ENCODE assay signal across 11 cellular contexts in genomic region chr1:222124602-222125001, GRCh38.
DNase-seq lines count a peak whose midpoint lies in the region; ATAC-seq, FAIRE-seq and TF ChIP-seq lines count a peak whose summit lies in the region.
"Had no signal": no experiment of that assay in that cellular context is flagged by ENCODE, and none has a peak within 500 bp of the region (broad histone marks: within the 10 kb centered on the region; RNA-seq: fewer than 3 reads in every experiment).

No MANE protein-coding gene starts in this region.

- H3K36me3 ChIP-seq in DND-41 (ENCODE audit: insufficient read depth, low read length): no peaks in the 10 kb centered on the region
- H3K36me3 ChIP-seq in MM.1S (replicated peaks; ENCODE audit: insufficient read depth, low read length): no peaks in the 10 kb centered on the region
- H3K36me3 ChIP-seq in bronchial epithelial cell (ENCODE audit: control insufficient read depth, insufficient read depth, low read length): no peaks in the 10 kb centered on the region
- H3K36me3 ChIP-seq in mucosa of descending colon (ENCODE audit: low read depth): no peaks in the 10 kb centered on the region
- H3K36me3 ChIP-seq: gastroesophageal sphincter, sigmoid colon had no signal

- H3K9me3 ChIP-seq in DND-41 (ENCODE audit: insufficient read depth, low read length, severe bottlenecking): no peaks in the 10 kb centered on the region
- H3K9me3 ChIP-seq in MM.1S (replicated peaks; ENCODE audit: insufficient read depth, low read length): no peaks in the 10 kb centered on the region
- no peaks in the 10 kb centered on the region for H3K9me3 ChIP-seq in mucosa of descending colon
- H3K9me3 ChIP-seq: gastroesophageal sphincter, sigmoid colon had no signal

- H4K20me1 ChIP-seq in DND-41 (ENCODE audit: insufficient read depth, low read length) (no peaks in the 10 kb centered on the region), MM.1S (ENCODE audit: insufficient read depth, low read length) (no peaks in the 10 kb centered on the region)

- no peak overlapping the region for H2AFZ ChIP-seq in DND-41 (ENCODE audit: low read depth, low read length)
- H2AFZ ChIP-seq in MM.1S (ENCODE audit: low read length): no peak overlapping the region

- TF ChIP-seq CTCF in DND-41 (IDR thresholded peaks at IDR 0.05; ENCODE audit: borderline replicate concordance, extremely low read depth, low read length, poor library complexity, severe bottlenecking): peak; percentile 22
- peak; percentile 20; the same call in 1 of the 2 replicates for TF ChIP-seq CTCF in MM.1S (IDR thresholded peaks at IDR 0.05; ENCODE audit: low read length)
- TF ChIP-seq CTCF in bronchial epithelial cell (IDR thresholded peaks at IDR 0.05; ENCODE audit: insufficient read depth, low read length, severe bottlenecking): peak; percentile 60
- no peak for TF ChIP-seq CTCF in mucosa of descending colon (IDR thresholded peaks at IDR 0.05)

- DNase-seq in DND-41: no peak
- no peak for DNase-seq in MM.1S
- DNase-seq in bronchial epithelial cell (ENCODE audit: low read depth): peak; percentile 20
- DNase-seq in mucosa of descending colon: peak in 1 of 3 donors; percentile 3
- DNase-seq in NCI-H1930 (lab: John Stamatoyannopoulos, UW): no peak
- no peak for DNase-seq in inferior parietal cortex (ENCODE audit: extremely low spot score)
- no peak for DNase-seq in activated T-cell treated with anti-CD3 and anti-CD28 coated beads, Interleukin-2, amount 50 U/mL, for 1 hour
- DNase-seq: COR-L47, sigmoid colon had no signal

- no peaks in the 10 kb centered on the region for H3K9me2 ChIP-seq in MM.1S (replicated peaks; ENCODE audit: insufficient read depth, low read length)

- intact Hi-C loops in mucosa of descending colon (cut with DNase I, micrococcal nuclease): no loop called here

- no peaks in the 10 kb centered on the region for H3F3A ChIP-seq in MM.1S (ENCODE audit: insufficient read depth, low read length)

- H3K4me3 ChIP-seq in DND-41 (ENCODE audit: low read depth in 1 of 2, low read length in 2 of 2): no peak overlapping the region
- no peak overlapping the region for H3K4me3 ChIP-seq in MM.1S (ENCODE audit: low read length)
- no peak overlapping the region for H3K4me3 ChIP-seq in bronchial epithelial cell (ENCODE audit: low read depth, low read length)
- H3K4me3 ChIP-seq in mucosa of descending colon: no peak overlapping the region
- H3K4me3 ChIP-seq: gastroesophageal sphincter, sigmoid colon had no signal

- ATAC-seq in DND-41 (ENCODE audit: insufficient read depth, low read depth) (no peak), mucosa of descending colon (peak; percentile 42), GM21367 (IDR thresholded peaks at IDR 0.05; ENCODE audit: unreplicated experiment) (no peak)
- ATAC-seq: gastroesophageal sphincter had no signal

- H3K4me1 ChIP-seq in DND-41 (ENCODE audit: insufficient read depth, low read length) (no peaks in the 10 kb centered on the region), MM.1S (ENCODE audit: low read length) (no peaks in the 10 kb centered on the region), mucosa of descending colon (ENCODE audit: low read depth) (peaks cover 5% of the 10 kb centered on the region)
- H3K4me1 ChIP-seq: gastroesophageal sphincter, sigmoid colon had no signal

- H3K79me2 ChIP-seq in DND-41 (ENCODE audit: insufficient read depth, low read length) (no peaks in the 10 kb centered on the region), MM.1S (ENCODE audit: low read length) (no peaks in the 10 kb centered on the region)

- H3K4me2 ChIP-seq in DND-41 (ENCODE audit: insufficient read depth, low read length) (no peak overlapping the region), MM.1S (ENCODE audit: low read depth, low read length) (no peak overlapping the region)

- H3K27me3 ChIP-seq in DND-41 (ENCODE audit: insufficient read depth, low read length, poor library complexity): no peaks in the 10 kb centered on the region
- H3K27me3 ChIP-seq in MM.1S (replicated peaks; ENCODE audit: insufficient read depth, low read length): no peaks in the 10 kb centered on the region
- peaks cover 1% of the 10 kb centered on the region for H3K27me3 ChIP-seq in bronchial epithelial cell (ENCODE audit: control insufficient read depth, insufficient read depth, low read length)
- H3K27me3 ChIP-seq: gastroesophageal sphincter, sigmoid colon had no signal

- H3K27ac ChIP-seq in DND-41 (ENCODE audit: low read length): no peak overlapping the region
- H3K27ac ChIP-seq in MM.1S (ENCODE audit: low read length): no peak overlapping the region
- H3K27ac ChIP-seq: gastroesophageal sphincter, sigmoid colon had no signal

- peak; percentile 58 for FAIRE-seq in bronchial epithelial cell (lab: Jason Lieb, UNC)

- H3K9ac ChIP-seq in DND-41 (ENCODE audit: low read depth, low read length) (no peak overlapping the region), MM.1S (ENCODE audit: low read length) (no peak overlapping the region)
